ENCODE assay signal across 1 cellular context in genomic region chr17:36933174-36934143, GRCh38.
TF ChIP-seq lines count a peak whose summit lies in the region.

No MANE protein-coding gene starts in this region.

TF ChIP-seq in GM12878, 131 proteins besides CTCF, POLR2A, EP300 and RAD21:
- TF ChIP-seq SPI1 (IDR thresholded peaks at IDR 0.05; ENCODE audit: borderline replicate concordance, insufficient read depth, low read depth, low read length) (no peak), CEBPZ (IDR thresholded peaks at IDR 0.05; ENCODE audit: low read depth, low read length) (no peak), WRNIP1 (IDR thresholded peaks at IDR 0.05; ENCODE audit: borderline replicate concordance, low read depth, low read length) (no peak), TCF7 (IDR thresholded peaks at IDR 0.05; ENCODE audit: borderline replicate concordance) (no peak), SUZ12 (IDR thresholded peaks at IDR 0.05; ENCODE audit: unreplicated experiment) (peak; percentile 36)
TF ChIP-seq in GM12878: peak in this region for 1.
